ENCODE assay signal across 18 cellular contexts in genomic region chr9:134476942-134477335, GRCh38.
A peak's percentile ranks its signal among the peaks of the same experiment; 100 is the strongest.
DNase-seq lines count a peak whose midpoint lies in the region; ATAC-seq and TF ChIP-seq lines count a peak whose summit lies in the region.
"Had no signal": no experiment of that assay in that cellular context is flagged by ENCODE, and none has a peak within 500 bp of the region (broad histone marks: within the 10 kb centered on the region; RNA-seq: fewer than 3 reads in every experiment).

No MANE protein-coding gene starts in this region.

- CTCF ChIA-PET in A673 (lab: Charles Lee) = no interaction called here

- H3K9ac ChIP-seq in BLaER1 (peak overlapping the region; percentile 93), adipocyte (ENCODE audit: low read length) (peak overlapping the region; percentile 37)

- no peaks in the 10 kb centered on the region for H3K36me3 ChIP-seq in A673 (ENCODE audit: insufficient read depth, low read length, poor library complexity, severe bottlenecking)
- H3K36me3 ChIP-seq in BLaER1 = no peaks in the 10 kb centered on the region
- H3K36me3 ChIP-seq in adipocyte (ENCODE audit: control insufficient read depth, insufficient read depth, low read length, severe bottlenecking) = no peaks in the 10 kb centered on the region
- H3K36me3 ChIP-seq in neutrophil = no peaks in the 10 kb centered on the region
- H3K36me3 ChIP-seq: cardiac muscle cell, heart left ventricle had no signal

- H3K4me2 ChIP-seq in BLaER1 = peak overlapping the region; percentile 82

- ATAC-seq in HG02759 (IDR thresholded peaks at IDR 0.05; ENCODE audit: unreplicated experiment) (no peak), GM18502 (IDR thresholded peaks at IDR 0.05; ENCODE audit: poor library complexity, unreplicated experiment) (no peak), GM21528 (IDR thresholded peaks at IDR 0.05; ENCODE audit: low FRiP score, unreplicated experiment) (no peak)
- ATAC-seq: heart left ventricle, HepG2 had no signal

- DNase-seq in A673 (ENCODE audit: low spot score) (no peak), adipocyte (ENCODE audit: low read depth) (no peak)
- DNase-seq: activated T-cell treated with anti-CD3 and anti-CD28 coated beads, Interleukin-2, amount 50 U/mL, for 1 hour; CD4-positive, alpha-beta T cell; DMS 273 treated with DMSO at 0.1 percent for 48 hours; Kasumi-1; kidney glomerular epithelial cell; NCI-H446; trophoblast cell had no signal

- intact Hi-C loops in A673 (cut with micrococcal nuclease; ENCODE audit: unreplicated experiment) = no loop called here

- no peaks in the 10 kb centered on the region for H4K20me1 ChIP-seq in BLaER1

- H3K27me3 ChIP-seq in A673 (replicated peaks; ENCODE audit: insufficient read depth, low read depth, low read length, poor library complexity) (no peaks in the 10 kb centered on the region), BLaER1 (no peaks in the 10 kb centered on the region), adipocyte (replicated peaks; ENCODE audit: control insufficient read depth, insufficient read depth, low read length) (no peaks in the 10 kb centered on the region), neutrophil (peaks cover 17% of the 10 kb centered on the region)
- H3K27me3 ChIP-seq: cardiac muscle cell, heart left ventricle had no signal

- H3K4me3 ChIP-seq in A673 (ENCODE audit: low read depth, low read length, poor library complexity, severe bottlenecking) = no peak overlapping the region
- H3K4me3 ChIP-seq in BLaER1 = no peak overlapping the region
- H3K4me3 ChIP-seq in adipocyte (ENCODE audit: low read length) = no peak overlapping the region
- H3K4me3 ChIP-seq in neutrophil (ENCODE audit: low read depth in 1 of 2, low read length in 1 of 2) = no peak overlapping the region
- H3K4me3 ChIP-seq: cardiac muscle cell, coronary artery, heart left ventricle had no signal

- H3K9me3 ChIP-seq in A673 (ENCODE audit: low read depth, low read length, poor library complexity, severe bottlenecking) (no peaks in the 10 kb centered on the region), BLaER1 (no peaks in the 10 kb centered on the region), adipocyte (ENCODE audit: control insufficient read depth, low read length) (no peaks in the 10 kb centered on the region), neutrophil (no peaks in the 10 kb centered on the region)
- H3K9me3 ChIP-seq: heart left ventricle had no signal

- H3K4me1 ChIP-seq in A673 (ENCODE audit: insufficient read depth, low read length, poor library complexity, severe bottlenecking) (peaks cover 11% of the 10 kb centered on the region), BLaER1 (peaks cover 99% of the 10 kb centered on the region), adipocyte (ENCODE audit: control insufficient read depth, insufficient read depth, low read length) (peaks cover 35% of the 10 kb centered on the region), neutrophil (ENCODE audit: control insufficient read depth in 1 of 2, insufficient read depth in 1 of 2, low read depth in 1 of 2, low read length in 1 of 2) (no peaks in the 10 kb centered on the region)

- peak overlapping the region; percentile 69 for H3K27ac ChIP-seq in A673 (ENCODE audit: low read depth, low read length, poor library complexity, severe bottlenecking)
- H3K27ac ChIP-seq in BLaER1 = peak overlapping the region; percentile 99
- peak overlapping the region; percentile 78 for H3K27ac ChIP-seq in neutrophil
- H3K27ac ChIP-seq: cardiac muscle cell had no signal

- no peak for TF ChIP-seq CTCF in A673 (conservative IDR thresholded peaks at IDR 0.05; ENCODE audit: low read depth, low read length)
- no peak for TF ChIP-seq CTCF in neutrophil (IDR thresholded peaks at IDR 0.05)

- POLR2A ChIA-PET in A673 (lab: Charles Lee; ENCODE audit: low non-redundant PET) = no interaction called here

- BruUV-seq in A673 (replicated peaks; lab: Mats Ljungman, UMichigan) = no TSS peak
